8 cellular contexts compared by ENCODE assay signal in the genomic region with DNA sequence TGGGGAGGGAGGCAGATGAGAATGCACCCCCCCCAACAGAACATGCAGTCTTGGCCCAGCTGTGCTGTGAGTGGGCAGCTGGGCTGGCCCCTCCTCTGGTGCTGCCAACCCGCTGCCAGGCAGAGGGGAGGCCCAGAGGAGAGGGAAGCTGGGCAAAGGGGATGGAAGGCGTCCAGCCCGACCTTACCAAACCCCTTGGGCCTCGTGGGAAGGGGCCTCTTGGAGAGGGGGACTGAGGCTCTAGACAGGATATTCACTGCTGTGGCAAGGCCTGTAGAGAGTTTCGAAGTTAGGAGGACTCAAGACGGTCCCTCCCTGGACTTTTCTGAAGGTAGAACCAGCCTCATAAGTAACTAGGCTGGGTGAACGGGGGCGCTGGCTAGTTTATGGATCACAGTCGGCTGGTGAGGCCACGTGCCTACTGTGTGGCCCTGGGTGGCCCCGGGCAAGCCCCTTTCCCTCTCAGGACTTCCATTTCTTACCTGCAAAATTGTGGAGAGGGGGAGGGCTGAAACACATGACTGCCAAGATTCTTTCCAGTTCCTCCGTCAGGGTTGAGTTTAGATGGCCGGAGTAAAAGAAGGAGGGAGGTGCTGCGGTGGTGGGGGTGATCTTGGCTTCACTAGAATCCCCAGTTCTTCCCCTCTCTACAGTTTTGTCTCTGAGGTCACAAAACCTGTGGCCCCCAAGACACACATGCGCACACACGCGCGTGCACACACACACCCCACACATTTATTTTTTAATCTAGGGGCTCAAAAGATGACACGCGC. TPM values are rescaled to one million over a fixed set of nuclear protein-coding genes. Genes with fewer than 3 reads are reported as not detected.
DNase-seq lines count a peak whose midpoint lies in the region; TF ChIP-seq lines count a peak whose summit lies in the region.

No MANE protein-coding gene starts in this region.

- H3K4me2 ChIP-seq in BLaER1 (peak overlapping the region; percentile 89), mesenchymal stem cell (ENCODE audit: low read length, poor library complexity, severe bottlenecking) (peak overlapping the region; percentile 84)

- WGBS in mesenchymal stem cell, result 77% methylated on average over 17 of the region's 20 CpGs

- peaks cover 22% of the 10 kb centered on the region for H4K20me1 ChIP-seq in BLaER1

- H3K4me3 Mint-ChIP-seq in HFFc6, result peak overlapping the region; percentile 68

- H3K27ac ChIP-seq in BLaER1 (peak overlapping the region; percentile 82), WERI-Rb-1 (no peak overlapping the region), duodenal mucosa (ENCODE audit: low read depth, low read length) (peak overlapping the region; percentile 46), mesenchymal stem cell (ENCODE audit: low read length, poor library complexity, severe bottlenecking) (no peak overlapping the region)

- no peak overlapping the region for H2BK15ac ChIP-seq in mesenchymal stem cell (ENCODE audit: low read depth, poor library complexity, severe bottlenecking)

- H3K9me3 Mint-ChIP-seq in HFFc6, result no peaks in the 10 kb centered on the region

- H3K4me3 ChIP-seq in BLaER1 (peak overlapping the region; percentile 77), WERI-Rb-1 (ENCODE audit: low read depth, low read length) (no peak overlapping the region), duodenal mucosa (ENCODE audit: low read depth in 1 of 2, low read length in 2 of 2) (peak overlapping the region; percentile 72 to 73), mesenchymal stem cell (ENCODE audit: insufficient read depth in 1 of 2, low read depth in 1 of 2, low read length in 2 of 2) (peak overlapping the region in 1 of 2 experiments; percentile 78)

- H4K91ac ChIP-seq in mesenchymal stem cell (ENCODE audit: low read length), result peak overlapping the region; percentile 15

- H3K27me3 ChIP-seq in BLaER1, result peaks cover 4% of the 10 kb centered on the region; the same call in 1 of the 2 replicates
- H3K27me3 ChIP-seq in WERI-Rb-1 (ENCODE audit: insufficient read depth, low read depth, severe bottlenecking), result no peaks in the 10 kb centered on the region
- H3K27me3 ChIP-seq in duodenal mucosa (ENCODE audit: control insufficient read depth in 1 of 2, insufficient read depth in 2 of 2, low read length in 2 of 2), result no peaks in the 10 kb centered on the region
- no peaks in the 10 kb centered on the region for H3K27me3 ChIP-seq in mesenchymal stem cell (ENCODE audit: control insufficient read depth in 1 of 2, insufficient read depth in 1 of 2, low read length in 2 of 2)

- DNase-seq in HFFc6 (no peak), WERI-Rb-1 (peak; percentile 6), mesenchymal stem cell (no peak), occipital lobe (lab: John Stamatoyannopoulos, UW) (no peak), NCI-H128 (lab: John Stamatoyannopoulos, UW; ENCODE audit: unreplicated experiment) (no peak)
- DNase-seq in stimulated activated naive CD4-positive, alpha-beta T cell treated with Interleukin-2 at 50 U/mL for 16 hours (lab: John Stamatoyannopoulos, UW), result peak; percentile 72

- H3K9ac ChIP-seq in BLaER1 (peak overlapping the region; percentile 80), duodenal mucosa (ENCODE audit: low read depth in 1 of 2, low read length in 2 of 2) (peak overlapping the region; percentile 57 to 79), mesenchymal stem cell (ENCODE audit: low read length) (peak overlapping the region; percentile 86)

- no peaks in the 10 kb centered on the region for H3K36me3 Mint-ChIP-seq in HFFc6 (ENCODE audit: low read depth)

- H3K23ac ChIP-seq in mesenchymal stem cell (ENCODE audit: low read length in 2 of 2), result no peak overlapping the region

- H3K79me1 ChIP-seq in mesenchymal stem cell (replicated peaks; ENCODE audit: low read length, poor library complexity, severe bottlenecking), result no peaks in the 10 kb centered on the region

- peak overlapping the region; percentile 33 for H2AK5ac ChIP-seq in mesenchymal stem cell (ENCODE audit: low read length, severe bottlenecking)

- H3K4ac ChIP-seq in mesenchymal stem cell (ENCODE audit: low read depth in 1 of 2, low read length in 2 of 2), result peak overlapping the region in 1 of 2 experiments; percentile 73

- no peaks in the 10 kb centered on the region for H3K9me3 ChIP-seq in BLaER1
- no peaks in the 10 kb centered on the region for H3K9me3 ChIP-seq in WERI-Rb-1 (ENCODE audit: severe bottlenecking)
- no peaks in the 10 kb centered on the region for H3K9me3 ChIP-seq in duodenal mucosa (ENCODE audit: control insufficient read depth in 1 of 2, low read length in 2 of 2)
- no peaks in the 10 kb centered on the region for H3K9me3 ChIP-seq in mesenchymal stem cell (ENCODE audit: control insufficient read depth, low read length)

- H3K27me3 Mint-ChIP-seq in HFFc6 (ENCODE audit: insufficient read depth), result peaks cover 24% of the 10 kb centered on the region

- H3K36me3 ChIP-seq in BLaER1, result peaks cover 22% of the 10 kb centered on the region
- no peaks in the 10 kb centered on the region for H3K36me3 ChIP-seq in WERI-Rb-1
- H3K36me3 ChIP-seq in duodenal mucosa (ENCODE audit: control insufficient read depth in 1 of 2, insufficient read depth in 2 of 2, low read length in 2 of 2), result peaks cover 5 to 9% of the 10 kb centered on the region in 2 donors
- H3K36me3 ChIP-seq in mesenchymal stem cell (ENCODE audit: control insufficient read depth in 1 of 2, insufficient read depth in 2 of 2, low read depth in 1 of 2, low read length in 2 of 2), result peaks cover 0 to 8% of the 10 kb centered on the region in 2 experiments

- peak overlapping the region; percentile 28 to 57 for H2BK12ac ChIP-seq in mesenchymal stem cell (ENCODE audit: low read length in 2 of 2)

- H3K4me1 Mint-ChIP-seq in HFFc6 (ENCODE audit: low read depth), result peaks cover 10% of the 10 kb centered on the region

- peaks cover 53% of the 10 kb centered on the region for H3K4me1 ChIP-seq in BLaER1
- H3K4me1 ChIP-seq in duodenal mucosa (ENCODE audit: control insufficient read depth in 1 of 2, insufficient read depth in 2 of 2, low read length in 2 of 2), result peaks cover 31 to 32% of the 10 kb centered on the region in 2 donors
- peaks cover 17% of the 10 kb centered on the region for H3K4me1 ChIP-seq in mesenchymal stem cell (ENCODE audit: control insufficient read depth, insufficient read depth, low read depth, low read length)

- H3K27ac Mint-ChIP-seq in HFFc6, result no peak overlapping the region

- H2AFZ ChIP-seq in mesenchymal stem cell (ENCODE audit: low read depth, low read length), result no peak overlapping the region

- H2BK5ac ChIP-seq in mesenchymal stem cell (ENCODE audit: low read depth, low read length, poor library complexity, severe bottlenecking), result no peak overlapping the region

- no peak overlapping the region for H3K14ac ChIP-seq in mesenchymal stem cell (ENCODE audit: low read length in 2 of 2)

- H3K18ac ChIP-seq in mesenchymal stem cell (ENCODE audit: low read depth in 1 of 2, low read length in 2 of 2), result peak overlapping the region; percentile 51 to 82

- H2BK120ac ChIP-seq in mesenchymal stem cell (ENCODE audit: low read depth, low read length), result no peak overlapping the region

- no peak for TF ChIP-seq CTCF in HFFc6 (IDR thresholded peaks at IDR 0.05)
- no peak for TF ChIP-seq CTCF in WERI-Rb-1 (IDR thresholded peaks at IDR 0.05; ENCODE audit: low read depth, low read length)

- H4K8ac ChIP-seq in mesenchymal stem cell (ENCODE audit: low read length), result peak overlapping the region; percentile 81

RNA-seq across cellular contexts. Expression of a gene that starts 0.8 kb away (rescaled TPM):
- 1 to 10 TPM in 1 of 6 experiments, under 1 TPM in 5; 0.27 to 1.0 (median 0.53) TPM for total RNA-seq in HFFc6 (2021; fragmentation: NEBNext Ultra II Directional; extraction: Animal tissue kit (Norgen Biotek cat#: 25700))
- 4.0 TPM for polyA plus RNA-seq in mesenchymal stem cell (2013, experiment 1 of 2)
- 3.2 TPM for polyA plus RNA-seq in mesenchymal stem cell (2013, experiment 2 of 2)
- 1.4 TPM for total RNA-seq in occipital lobe

RNA-seq across cellular contexts. Expression of a gene that starts 11.3 kb away (rescaled TPM):
- total RNA-seq in HFFc6 (2021; fragmentation: NEBNext Ultra II Directional; extraction: Animal tissue kit (Norgen Biotek cat#: 25700)), result 10 to 100 TPM; 16.8 to 22.5 (median 20.1) TPM
- polyA plus RNA-seq in mesenchymal stem cell (2013, experiment 1 of 2), result 12.3 TPM
- polyA plus RNA-seq in mesenchymal stem cell (2013, experiment 2 of 2), result 11.9 TPM
- 20.7 TPM for total RNA-seq in occipital lobe

Comparison
In these comparisons a context has a peak if more than half of its experiments do, and no peak if none do; other contexts are left out.
1. H3K27ac ChIP-seq: peak in BLaER1 (single experiment) and duodenal mucosa (single experiment); none in WERI-Rb-1 (single experiment) and mesenchymal stem cell (single experiment).
2. DNase-seq: peak in WERI-Rb-1 (single experiment) and stimulated activated naive CD4-positive, alpha-beta T cell treated with Interleukin-2 at 50 U/mL for 16 hours (single experiment); none in HFFc6 (single experiment), mesenchymal stem cell (single experiment), occipital lobe (single experiment) and NCI-H128 (single experiment).
3. Peak in every context shown above with its lines, with median percentiles within 50 percentile points of each other: H3K9ac ChIP-seq.